ENCODE assay signal across 29 cellular contexts in genomic region chr10:69078311-69078710, GRCh38. TPM values are rescaled to one million over a fixed set of nuclear protein-coding genes. Genes with fewer than 3 reads are reported as not detected.
"Had no signal": no experiment of that assay in that cellular context is flagged by ENCODE, and none has a peak within 500 bp of the region (broad histone marks: within the 10 kb centered on the region; RNA-seq: fewer than 3 reads in every experiment).

No MANE protein-coding gene starts in this region.

- H3K27ac ChIP-seq: ovary, parathyroid adenoma, psoas muscle, right lobe of liver, sigmoid colon, skin epidermis, spleen, stomach, thoracic aorta, thyroid gland, tibial nerve, upper lobe of left lung had no signal

- H3K4me3 ChIP-seq: ovary, psoas muscle, right lobe of liver, sigmoid colon, skin epidermis, smooth muscle cell, spleen, stomach, thoracic aorta, thyroid gland, tibial nerve, upper lobe of left lung had no signal

- H3K27me3 ChIP-seq: ovary, right lobe of liver, sigmoid colon, spleen, stomach, thyroid gland, tibial nerve, upper lobe of left lung had no signal

- H3K9me3 ChIP-seq: ovary, psoas muscle, right lobe of liver, sigmoid colon, spleen, stomach, thoracic aorta, thyroid gland, tibial nerve, upper lobe of left lung had no signal

- H3K36me3 ChIP-seq: ovary, right lobe of liver, sigmoid colon, spleen, stomach, thoracic aorta, thyroid gland, tibial nerve, upper lobe of left lung had no signal

- H3K4me1 ChIP-seq: parathyroid adenoma, psoas muscle, right lobe of liver, sigmoid colon, thyroid gland, tibial nerve had no signal

- DNase-seq: naive B cell; naive thymus-derived CD8-positive, alpha-beta T cell; nephron progenitor cell; occipital lobe; ovary; posterior cingulate gyrus; psoas muscle; right cardiac atrium; right lobe of liver; spleen; stimulated activated CD4-positive, alpha-beta T cell treated with anti-CD3 and anti-CD28 coated beads, Interleukin-12 subunit alpha, Interleukin-12 subunit beta, amount 100 ng/mL, for 4 hours; stimulated activated CD4-positive, alpha-beta T cell treated with anti-CD3 and anti-CD28 coated beads, Interleukin-1b, Interleukin-23, amount 100 ng/mL, for 48 hours; stimulated activated CD4-positive, alpha-beta T cell treated with anti-CD3 and anti-CD28 coated beads, Interleukin-4, amount 100 ng/mL, for 1 hour; stimulated activated CD4-positive, alpha-beta T cell treated with anti-CD3 and anti-CD28 coated beads, Interleukin-4, amount 100 ng/mL, for 4 hours; stimulated activated CD8-positive, alpha-beta memory T cell treated with anti-CD3 and anti-CD28 coated beads, Interleukin-4, amount 100 ng/mL, for 48 hours; stimulated activated naive B cell treated with anti-CD40 and anti-IgM and Interleukin-4, amounts not matched to agents 10 μg/mL and 1 μg/mL and 100 μg/mL, for 72 hours; stimulated activated naive CD4-positive, alpha-beta T cell treated with Interleukin-2 at 50 U/mL for 16 hours; stomach; thyroid gland; trophoblast cell; upper lobe of left lung had no signal

RNA-seq across cellular contexts. Expression of gene SRGN, which starts 9.6 kb away (rescaled TPM):
- total RNA-seq: neural crest cell, progenitor cell of endocrine pancreas, smooth muscle cell had no signal
- polyA plus RNA-seq: smooth muscle cell had no signal
